Comparison of ENCODE assay signal across 1 cellular context in the genomic region with DNA sequence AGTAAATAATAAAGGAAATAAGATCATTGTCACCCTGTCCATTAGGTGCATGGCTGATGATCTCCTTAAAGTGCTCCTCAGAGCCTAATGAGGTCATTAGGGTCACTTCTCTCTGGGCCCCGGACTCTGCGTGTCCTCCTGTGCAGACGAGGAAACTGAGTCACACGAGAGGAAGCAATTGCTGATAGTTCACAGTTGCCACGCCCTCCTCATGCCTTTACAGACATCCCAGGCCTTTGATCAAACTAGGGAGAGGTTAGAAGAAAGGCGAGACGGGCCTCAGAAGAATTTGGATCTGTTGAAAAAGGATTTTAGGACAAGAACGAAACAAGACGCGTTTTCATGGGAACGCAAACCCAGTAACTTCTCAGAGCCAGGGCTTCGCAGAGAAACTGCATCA.
TF ChIP-seq lines count a peak whose summit lies in the region.

No MANE protein-coding gene starts in this region.

TF ChIP-seq in H1, 55 proteins besides CTCF, POLR2A, EP300 and RAD21:
- TF ChIP-seq CTBP2 (IDR thresholded peaks at IDR 0.05; ENCODE audit: borderline replicate concordance, insufficient read depth, insufficient read length, low read length) (no peak), SUZ12 (IDR thresholded peaks at IDR 0.05; ENCODE audit: low read length) (0 out of 2 replicates have a peak, but pooled peaks have one; percentile 21)
